ENCODE assay signal across 1 cellular context in genomic region chr10:110748970-110749369, GRCh38.
TF ChIP-seq lines count a peak whose summit lies in the region.

No MANE protein-coding gene starts in this region.

TF ChIP-seq in K562, 482 proteins besides CTCF, POLR2A, EP300 and RAD21:
- no peak for TF ChIP-seq THAP7 (CRISPR knock-in tag; IDR thresholded peaks at IDR 0.05)
- TF ChIP-seq E4F1 (CRISPR knock-in tag; IDR thresholded peaks at IDR 0.05; ENCODE audit: borderline replicate concordance) = no peak
- TF ChIP-seq CBX3 (IDR thresholded peaks at IDR 0.05; ENCODE audit: borderline replicate concordance in 1 of 2, low read length in 2 of 2) = 0 out of 3 replicates have a peak, but pooled peaks of 1 of the 2 experiments have one; percentile 63
- no peak for TF ChIP-seq CHD2 (IDR thresholded peaks at IDR 0.05; ENCODE audit: low read depth, low read length)
- TF ChIP-seq NCOA2 (IDR thresholded peaks at IDR 0.05; ENCODE audit: partially characterized antibody in 2 of 2) = no peak
- no peak for TF ChIP-seq STAT5B (CRISPR knock-in tag; IDR thresholded peaks at IDR 0.05)
- TF ChIP-seq ZNF76 (CRISPR knock-in tag; IDR thresholded peaks at IDR 0.05; ENCODE audit: borderline replicate concordance) = no peak
- no peak for TF ChIP-seq PYGO2 (tag; IDR thresholded peaks at IDR 0.05)
- TF ChIP-seq RBM25 (IDR thresholded peaks at IDR 0.05; ENCODE audit: low read depth, low read length, severe bottlenecking) = peak; percentile 63
- peak; percentile 19 for TF ChIP-seq ZNF280A (IDR thresholded peaks at IDR 0.05; ENCODE audit: low read depth, partially characterized antibody)
- no peak for TF ChIP-seq CTCFL (IDR thresholded peaks at IDR 0.05; ENCODE audit: borderline replicate concordance, insufficient read depth, low read depth, low read length, poor library complexity, severe bottlenecking)
- no peak for TF ChIP-seq NR4A1 (CRISPR knock-in tag; IDR thresholded peaks at IDR 0.05)
- TF ChIP-seq NR4A1 (tag; IDR thresholded peaks at IDR 0.05) = no peak
- no peak for TF ChIP-seq ATF6 (CRISPR knock-in tag; IDR thresholded peaks at IDR 0.05)
- TF ChIP-seq ZKSCAN1 (IDR thresholded peaks at IDR 0.05; ENCODE audit: low read depth, low read length) = no peak
- no peak for TF ChIP-seq EHMT2 (IDR thresholded peaks at IDR 0.05)
- no peak for TF ChIP-seq ZNF707 (CRISPR knock-in tag; conservative IDR thresholded peaks at IDR 0.05)
- TF ChIP-seq GATA2 (CRISPR knock-in tag; IDR thresholded peaks at IDR 0.05) = no peak
- no peak for TF ChIP-seq BRCA1 (IDR thresholded peaks at IDR 0.05)
- TF ChIP-seq BRCA1 (CRISPR knock-in tag; IDR thresholded peaks at IDR 0.05) = no peak
- no peak for TF ChIP-seq CREB1 (IDR thresholded peaks at IDR 0.05)
- TF ChIP-seq CREB1 (CRISPR knock-in tag; IDR thresholded peaks at IDR 0.05) = no peak
- TF ChIP-seq ZNF12 (CRISPR knock-in tag; IDR thresholded peaks at IDR 0.05) = no peak
- TF ChIP-seq HNRNPL (IDR thresholded peaks at IDR 0.05; ENCODE audit: low read depth, low read length) = no peak
- TF ChIP-seq KDM1A (IDR thresholded peaks at IDR 0.05) = 0 out of 4 replicates have a peak, but pooled peaks of 1 of the 2 experiments have one; percentile 22
- no peak for TF ChIP-seq ZBTB43 (CRISPR knock-in tag; IDR thresholded peaks at IDR 0.05)
- TF ChIP-seq CEBPB (tag; IDR thresholded peaks at IDR 0.05) = no peak
- TF ChIP-seq RBM14 (IDR thresholded peaks at IDR 0.05; ENCODE audit: borderline replicate concordance, insufficient read depth, low read depth, low read length) = no peak
TF ChIP-seq in K562: peak in this region for 4.
